ENCODE assay signal across 20 cellular contexts in genomic region chr4:124705393-124705792, GRCh38. TPM values are rescaled to one million over a fixed set of nuclear protein-coding genes. Genes with fewer than 3 reads are reported as not detected.
DNase-seq lines count a peak whose midpoint lies in the region; ATAC-seq, FAIRE-seq and TF ChIP-seq lines count a peak whose summit lies in the region.
"Had no signal": no experiment of that assay in that cellular context is flagged by ENCODE, and none has a peak within 500 bp of the region (broad histone marks: within the 10 kb centered on the region; RNA-seq: fewer than 3 reads in every experiment).

No MANE protein-coding gene starts in this region.

- no peaks in the 10 kb centered on the region for H3K27me3 Mint-ChIP-seq in endodermal cell (ENCODE audit: insufficient read depth)
- H3K27me3 Mint-ChIP-seq in immature natural killer cell (ENCODE audit: low read depth in 3 of 3) = peaks cover 1 to 9% (median 2%) of the 10 kb centered on the region in 3 donors
- H3K27me3 Mint-ChIP-seq: CD4-positive, CD25-positive, alpha-beta regulatory T cell had no signal

- ATAC-seq in PC-3 = no peak
- ATAC-seq in HepG2 = no peak
- no peak for ATAC-seq in HG03439 (IDR thresholded peaks at IDR 0.05; ENCODE audit: unreplicated experiment)
- ATAC-seq in stimulated activated effector memory CD8-positive, alpha-beta T cell treated with anti-CD3 and anti-CD28 coated beads, Interleukin-12 subunit alpha, Interleukin-12 subunit beta, amount 100 ng/mL, for 72 hours = no peak

- H3K4me2 ChIP-seq in PC-3 (ENCODE audit: low read length) = peak overlapping the region; percentile 84; the same call in 1 of the 2 replicates
- H3K4me2 ChIP-seq in HepG2 (ENCODE audit: low read depth, low read length) = no peak overlapping the region

- TF ChIP-seq RAD21 in HepG2 (CRISPR knock-in tag; IDR thresholded peaks at IDR 0.05) = no peak

- TF ChIP-seq CTCF in PC-3 (conservative IDR thresholded peaks at IDR 0.05; ENCODE audit: low read depth, low read length) (no peak), endodermal cell (conservative IDR thresholded peaks at IDR 0.05) (no peak), HepG2 (CRISPR knock-in tag; IDR thresholded peaks at IDR 0.05) (no peak)

- H2AFZ ChIP-seq in PC-3 (ENCODE audit: low read length) (no peak overlapping the region), HepG2 (ENCODE audit: low read length) (no peak overlapping the region)

- TF ChIP-seq POLR2A in HepG2 (IDR thresholded peaks at IDR 0.05; ENCODE audit: insufficient read depth in 1 of 2, low read depth in 2 of 2, low read length in 2 of 2) = no peak

- H3K36me3 Mint-ChIP-seq in endodermal cell (ENCODE audit: low read depth) (peaks cover 56% of the 10 kb centered on the region), immature natural killer cell (peaks cover 0 to 3% (median 0%) of the 10 kb centered on the region in 3 donors)
- no peaks in the 10 kb centered on the region for H3K36me3 Mint-ChIP-seq in stimulated activated effector memory CD8-positive, alpha-beta T cell treated with anti-CD3 and anti-CD28 coated beads, Interleukin-12 subunit alpha, Interleukin-12 subunit beta, amount 100 ng/mL, for 72 hours
- H3K36me3 Mint-ChIP-seq: CD4-positive, CD25-positive, alpha-beta regulatory T cell; CD8-positive, alpha-beta memory T cell had no signal

- no peak for TF ChIP-seq EP300 in HepG2 (IDR thresholded peaks at IDR 0.05; ENCODE audit: low read depth in 2 of 2, low read length in 2 of 2)
- no peak for TF ChIP-seq EP300 in HepG2 (CRISPR knock-in tag; IDR thresholded peaks at IDR 0.05; ENCODE audit: borderline replicate concordance)

- intact Hi-C loops in PC-3 (cut with micrococcal nuclease) = no loop called here
- intact Hi-C loops in HepG2 (cut with micrococcal nuclease; ENCODE audit: unreplicated experiment) = no loop called here

- no peaks in the 10 kb centered on the region for H3F3A ChIP-seq in PC-3 (ENCODE audit: low read length, unreplicated experiment)

- no peak for FAIRE-seq in HepG2 (lab: Jason Lieb, UNC)
- FAIRE-seq: A204.1, G401.6, GM12891, GM19239 had no signal

- no peaks in the 10 kb centered on the region for H3K9me3 ChIP-seq in PC-3 (ENCODE audit: low read length)
- no peaks in the 10 kb centered on the region for H3K9me3 ChIP-seq in endodermal cell (ENCODE audit: control insufficient read depth, low read length)
- H3K9me3 ChIP-seq in HepG2 (ENCODE audit: low read length) = no peaks in the 10 kb centered on the region
- H3K9me3 ChIP-seq: BE2C, HAP-1 had no signal

- H3K27ac Mint-ChIP-seq in endodermal cell = no peak overlapping the region
- no peak overlapping the region for H3K27ac Mint-ChIP-seq in immature natural killer cell
- H3K27ac Mint-ChIP-seq in stimulated activated effector memory CD8-positive, alpha-beta T cell treated with anti-CD3 and anti-CD28 coated beads, Interleukin-12 subunit alpha, Interleukin-12 subunit beta, amount 100 ng/mL, for 72 hours = no peak overlapping the region
- H3K27ac Mint-ChIP-seq: CD4-positive, CD25-positive, alpha-beta regulatory T cell; CD8-positive, alpha-beta memory T cell had no signal

- H3K9me2 ChIP-seq in PC-3 (replicated peaks; ENCODE audit: low read length) = no peaks in the 10 kb centered on the region

- H4K20me1 ChIP-seq in PC-3 (ENCODE audit: low read length) = peaks cover 36% of the 10 kb centered on the region
- H4K20me1 ChIP-seq in HepG2 (ENCODE audit: insufficient read depth, low read length) = no peaks in the 10 kb centered on the region

- in situ Hi-C loops in HepG2 (cut with HindIII; ENCODE audit: extremely low pct_ligation_motif_present, low pct_unique_long_range_greater_than_20kb) = no loop called here

- H3K79me2 ChIP-seq in PC-3 (ENCODE audit: low read length) (peaks cover 100% of the 10 kb centered on the region), HepG2 (ENCODE audit: insufficient read depth, low read length) (peaks cover 9% of the 10 kb centered on the region)

- CTCF ChIA-PET in PC-3 (lab: Charles Lee) (no interaction called here), HepG2 (lab: Yijun Ruan, JAX; ENCODE audit: low intra/inter-chr PET ratio, low total read pairs) (no interaction called here)

- H3K9ac ChIP-seq in PC-3 (ENCODE audit: low read length) (no peak overlapping the region), endodermal cell (ENCODE audit: extremely low read depth, low read length, poor library complexity, severe bottlenecking) (no peak overlapping the region), HepG2 (ENCODE audit: insufficient read depth, low read depth, low read length) (no peak overlapping the region)

- no TSS peak for BruUV-seq in PC-3 (replicated peaks; lab: Mats Ljungman, UMichigan)
- no TSS peak for BruUV-seq in HepG2 (replicated peaks; lab: Mats Ljungman, UMichigan)

- no peak overlapping the region for H3K4me3 Mint-ChIP-seq in endodermal cell
- no peak overlapping the region for H3K4me3 Mint-ChIP-seq in immature natural killer cell
- no peak overlapping the region for H3K4me3 Mint-ChIP-seq in stimulated activated effector memory CD8-positive, alpha-beta T cell treated with anti-CD3 and anti-CD28 coated beads, Interleukin-12 subunit alpha, Interleukin-12 subunit beta, amount 100 ng/mL, for 72 hours
- H3K4me3 Mint-ChIP-seq: CD4-positive, CD25-positive, alpha-beta regulatory T cell; CD8-positive, alpha-beta memory T cell had no signal

- H3K9me3 Mint-ChIP-seq in endodermal cell = no peaks in the 10 kb centered on the region
- H3K9me3 Mint-ChIP-seq in immature natural killer cell = no peaks in the 10 kb centered on the region
- no peaks in the 10 kb centered on the region for H3K9me3 Mint-ChIP-seq in stimulated activated effector memory CD8-positive, alpha-beta T cell treated with anti-CD3 and anti-CD28 coated beads, Interleukin-12 subunit alpha, Interleukin-12 subunit beta, amount 100 ng/mL, for 72 hours

- H3K4me1 Mint-ChIP-seq in endodermal cell = peaks cover 40% of the 10 kb centered on the region
- H3K4me1 Mint-ChIP-seq in immature natural killer cell = no peaks in the 10 kb centered on the region
- no peaks in the 10 kb centered on the region for H3K4me1 Mint-ChIP-seq in stimulated activated effector memory CD8-positive, alpha-beta T cell treated with anti-CD3 and anti-CD28 coated beads, Interleukin-12 subunit alpha, Interleukin-12 subunit beta, amount 100 ng/mL, for 72 hours
- H3K4me1 Mint-ChIP-seq: CD8-positive, alpha-beta memory T cell had no signal

- no peaks in the 10 kb centered on the region for H3K27me3 ChIP-seq in PC-3 (ENCODE audit: low read length)
- H3K27me3 ChIP-seq in endodermal cell (ENCODE audit: control insufficient read depth, insufficient read depth, low read length, poor library complexity, severe bottlenecking) = no peaks in the 10 kb centered on the region
- H3K27me3 ChIP-seq in HepG2 (ENCODE audit: control insufficient read depth in 1 of 2, insufficient read depth in 2 of 2, low read length in 2 of 2) = no peaks in the 10 kb centered on the region
- H3K27me3 ChIP-seq: BE2C had no signal

- peaks cover 32% of the 10 kb centered on the region for H3K4me1 ChIP-seq in PC-3 (ENCODE audit: insufficient read depth, low read length)
- H3K4me1 ChIP-seq in endodermal cell (ENCODE audit: control insufficient read depth, insufficient read depth, low read length) = no peaks in the 10 kb centered on the region
- peaks cover 45% of the 10 kb centered on the region for H3K4me1 ChIP-seq in HepG2 (ENCODE audit: insufficient read depth, low read length)

- DNase-seq in PC-3 (no peak), endodermal cell (no peak), HepG2 (ENCODE audit: low spot score) (no peak), immature natural killer cell (no peak), NCI-H446 (lab: John Stamatoyannopoulos, UW) (no peak)
- DNase-seq in stimulated activated effector memory CD8-positive, alpha-beta T cell treated with anti-CD3 and anti-CD28 coated beads, Interleukin-12 subunit alpha, Interleukin-12 subunit beta, amount 100 ng/mL, for 72 hours (ENCODE audit: low spot score in 2 of 2) = no peak
- DNase-seq: ACHN; BE2C; C1 segment of cervical spinal cord; CD4-positive, CD25-positive, alpha-beta regulatory T cell; CD8-positive, alpha-beta memory T cell; COR-L47; DMS 273 treated with DMSO at 0.1 percent for 48 hours; DMS53 had no signal

- peaks cover 56% of the 10 kb centered on the region for H3K36me3 ChIP-seq in PC-3 (ENCODE audit: low read depth, low read length)
- peaks cover 72% of the 10 kb centered on the region for H3K36me3 ChIP-seq in endodermal cell (ENCODE audit: control insufficient read depth, insufficient read depth, low read length)
- no peaks in the 10 kb centered on the region for H3K36me3 ChIP-seq in HepG2 (replicated peaks in 1 of 2; ENCODE audit: control insufficient read depth in 1 of 2, insufficient read depth in 2 of 2, low read length in 2 of 2)

- no peak overlapping the region for H3K27ac ChIP-seq in PC-3 (ENCODE audit: low read length)
- H3K27ac ChIP-seq in endodermal cell (ENCODE audit: low read depth, low read length) = no peak overlapping the region
- no peak overlapping the region for H3K27ac ChIP-seq in HepG2 (ENCODE audit: extremely low read length, insufficient read depth, low read length)

- 86 to 92% methylated on average over 2 of the region's 2 CpGs for WGBS in endodermal cell (ENCODE audit: insufficient coverage in 1 of 2, insufficient read length in 1 of 2), 2 experiments
- WGBS in HepG2 (ENCODE audit: low lambda C conversion rate) = 59% methylated on average over 2 of the region's 2 CpGs

- POLR2A ChIA-PET in PC-3 (lab: Charles Lee; ENCODE audit: unreplicated experiment) = no interaction called here
- POLR2A ChIA-PET in HepG2 (lab: Yijun Ruan, JAX) = no interaction called here

- H3K4me3 ChIP-seq in PC-3 (ENCODE audit: low read length) (no peak overlapping the region), endodermal cell (ENCODE audit: low read length) (peak overlapping the region; percentile 6), HepG2 (replicated peaks in 1 of 3; ENCODE audit: insufficient read depth in 1 of 3, low read depth in 2 of 3, low read length in 3 of 3) (no peak overlapping the region)
- H3K4me3 ChIP-seq: HAP-1 had no signal

RNA-seq across cellular contexts. Expression of gene ANKRD50, which starts 7.1 kb away (rescaled TPM):
- total RNA-seq in PC-3 (2014; rRNA removed) (26.3 and 29.3 TPM in 2 replicates), endodermal cell (10 to 100 TPM; 21.1 to 23.1 TPM), HepG2 (2016; rRNA removed; fragmentation: Illumina TruSeq; extraction: Trizol) (4.4 and 10.2 TPM in 2 replicates)
- 28.6 TPM for polyA plus RNA-seq in endodermal cell (2013, experiment 1 of 2)
- polyA plus RNA-seq in endodermal cell (2013, experiment 2 of 2) = 31.0 TPM
- 0.20 and 0.26 TPM in 2 replicates for total RNA-seq in HepG2 (2016; cell fraction: cytosol; rRNA removed; fragmentation: Illumina TruSeq; extraction: Trizol; ENCODE audit: low read depth)
- 4.2 and 9.8 TPM in 2 replicates for total RNA-seq in HepG2 (2016; cell fraction: insoluble cytoplasmic fraction; rRNA removed; fragmentation: Illumina TruSeq; extraction: Trizol)
- total RNA-seq in HepG2 (2016; cell fraction: membrane; rRNA removed; fragmentation: Illumina TruSeq; extraction: Trizol) = 1.4 and 1.6 TPM in 2 replicates
- 8.3 and 8.4 TPM in 2 replicates for total RNA-seq in HepG2 (2016; cell fraction: nucleus; rRNA removed; fragmentation: Illumina TruSeq; extraction: Trizol)
- polyA plus RNA-seq in HepG2 (2011; rRNA removed) (2.4 and 2.9 TPM in 2 replicates), immature natural killer cell (under 1 TPM in 2 of 3 donors, not detected in 1; 0.59 to 0.60 TPM)
- polyA plus RNA-seq in HepG2 (2011; cell fraction: cytosol; rRNA removed) = 1.0 and 2.2 TPM in 2 replicates
- polyA plus RNA-seq in HepG2 (2011; cell fraction: nucleus; rRNA removed) = 2.6 and 3.1 TPM in 2 replicates
- polyA plus RNA-seq in HepG2 (2012) = 4.4 and 4.5 TPM in 2 replicates
- polyA plus RNA-seq in HepG2 (2016; cell fraction: cytosol; fragmentation: Illumina TruSeq; extraction: Trizol; ENCODE audit: low read depth) = 0.08 and 0.10 TPM in 2 replicates
- polyA plus RNA-seq in HepG2 (2016; cell fraction: insoluble cytoplasmic fraction; fragmentation: Illumina TruSeq; extraction: Trizol; ENCODE audit: low read depth) = 4.3 TPM in 2 replicates
- polyA plus RNA-seq in HepG2 (2016; cell fraction: membrane; fragmentation: Illumina TruSeq; extraction: Trizol; ENCODE audit: low read depth) = 0.32 and 0.40 TPM in 2 replicates
- 5.2 and 5.4 TPM in 2 replicates for polyA plus RNA-seq in HepG2 (2016; cell fraction: nucleus; fragmentation: Illumina TruSeq; extraction: Trizol; ENCODE audit: insufficient read depth, low read depth)
- 6.4 and 14.7 TPM in 2 replicates for polyA minus RNA-seq in HepG2 (2011; rRNA and poly(A)+ RNA removed; ENCODE audit: low replicate concordance)
- polyA minus RNA-seq in HepG2 (2011; cell fraction: cytosol; rRNA and poly(A)+ RNA removed) = 5.4 and 7.5 TPM in 2 replicates
- polyA minus RNA-seq in HepG2 (2011; cell fraction: nucleus; rRNA and poly(A)+ RNA removed) = 18.7 and 26.4 TPM in 2 replicates
